In the genomic region with DNA sequence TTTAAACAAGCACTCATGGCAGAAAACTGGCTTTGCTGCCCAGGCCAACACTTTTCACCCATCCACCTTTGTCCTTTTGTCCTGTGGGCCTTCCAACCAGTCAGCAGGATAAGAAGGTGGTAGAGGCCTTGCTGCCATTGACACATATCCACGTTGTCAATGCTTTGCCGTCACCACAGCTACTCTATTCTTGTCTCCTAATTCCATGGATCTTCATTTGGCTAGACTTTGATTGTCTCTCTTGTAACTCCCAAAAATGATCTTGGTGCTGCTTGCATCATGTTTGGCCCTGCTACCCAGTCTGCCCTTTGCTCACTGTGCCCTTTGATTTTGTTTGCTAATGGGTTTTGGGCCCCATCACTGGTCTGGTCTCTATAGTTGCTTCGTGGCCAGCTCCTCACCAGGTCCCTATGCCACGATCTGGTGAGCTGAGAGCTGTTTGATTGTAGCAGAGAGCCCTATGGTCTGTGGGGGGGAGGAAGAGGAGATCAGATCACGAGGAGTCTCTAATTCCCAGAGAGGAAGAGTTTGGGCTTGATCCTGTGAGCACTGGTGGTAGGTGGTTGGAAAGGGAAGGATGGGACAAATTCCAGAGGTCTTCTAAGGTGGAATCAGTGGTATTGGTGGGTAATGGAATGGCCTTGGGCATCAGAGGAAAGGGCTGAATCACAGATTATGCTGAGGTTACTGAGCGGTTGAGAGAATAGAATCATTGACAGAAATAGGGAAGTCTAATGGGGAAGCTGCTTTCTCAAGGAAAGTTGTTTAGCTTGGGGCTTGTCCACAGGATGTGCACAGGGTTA, we compare ENCODE assay signal across 9 cellular contexts. TPM values are rescaled to one million over a fixed set of nuclear protein-coding genes. Genes with fewer than 3 reads are reported as not detected.
A peak's percentile ranks its signal among the peaks of the same experiment; 100 is the strongest.
DNase-seq lines count a peak whose midpoint lies in the region; ATAC-seq and TF ChIP-seq lines count a peak whose summit lies in the region.
"Had no signal": no experiment of that assay in that cellular context is flagged by ENCODE, and none has a peak within 500 bp of the region (broad histone marks: within the 10 kb centered on the region; RNA-seq: fewer than 3 reads in every experiment).

No MANE protein-coding gene starts in this region.

- TF ChIP-seq POLR2A in gastrocnemius medialis (IDR thresholded peaks at IDR 0.05): no peak

- DNase-seq in PC-9: no peak
- DNase-seq in glomerular visceral epithelial cell (ENCODE audit: extremely low spot score): peak; percentile 81
- DNase-seq in gastrocnemius medialis: no peak
- DNase-seq in activated CD4-positive, alpha-beta memory T cell treated with anti-CD3 and anti-CD28 coated beads, Interleukin-2, amount 10 ng/mL, durations not matched to agents 7 days and 5 days: no peak
- no peak for DNase-seq in stimulated activated CD4-positive, alpha-beta T cell treated with anti-CD3 and anti-CD28 coated beads, Interleukin-2, amount 100 ng/mL, for 24 hours
- no peak for DNase-seq in mucosa of gallbladder (ENCODE audit: low spot score)
- no peak for DNase-seq in activated CD4-positive, alpha-beta T cell treated with anti-CD3 and anti-CD28 coated beads for 4 hours

- POLR2A ChIA-PET in PC-9 (lab: Charles Lee; ENCODE audit: unreplicated experiment): no interaction called here
- POLR2A ChIA-PET in activated CD4-positive, alpha-beta memory T cell treated with anti-CD3 and anti-CD28 coated beads, Interleukin-2, amount 10 ng/mL, durations not matched to agents 7 days and 5 days (lab: Charles Lee): interaction anchor here (0.9 to 1.0 kb wide), 2 partner anchors 15 to 34 kb away, joined by 3 to 4 read pairs; no protein-coding TSS in a partner anchor

- H3K4me1 Mint-ChIP-seq in activated CD4-positive, alpha-beta memory T cell treated with anti-CD3 and anti-CD28 coated beads, Interleukin-2, amount 10 ng/mL, durations not matched to agents 7 days and 5 days: peaks cover 37% of the 10 kb centered on the region

- H3K9me2 ChIP-seq in PC-9 (ENCODE audit: insufficient read depth): no peaks in the 10 kb centered on the region

- peaks cover 14% of the 10 kb centered on the region; the same call in 1 of the 2 replicates for H3K79me2 ChIP-seq in PC-9 (ENCODE audit: low read depth)

- peak; percentile 57 for ATAC-seq in HG02981 (IDR thresholded peaks at IDR 0.05; ENCODE audit: unreplicated experiment)
- ATAC-seq in gastrocnemius medialis: no peak

- no peak overlapping the region for H3K4me3 ChIP-seq in PC-9
- no peak overlapping the region for H3K4me3 ChIP-seq in gastrocnemius medialis

- H3K9me3 ChIP-seq in PC-9 (ENCODE audit: insufficient read depth, low read depth) (no peaks in the 10 kb centered on the region), gastrocnemius medialis (no peaks in the 10 kb centered on the region)

- in situ Hi-C loops in gastrocnemius medialis (cut with MboI; ENCODE audit: low sequenced_read_pairs in 4 of 4): no loop called here

- no peaks in the 10 kb centered on the region for H4K20me1 ChIP-seq in PC-9 (ENCODE audit: insufficient read depth)

- TF ChIP-seq CTCF in PC-9 (conservative IDR thresholded peaks at IDR 0.05): no peak
- no peak for TF ChIP-seq CTCF in gastrocnemius medialis (IDR thresholded peaks at IDR 0.05 in 4 of 5, conservative IDR thresholded peaks at IDR 0.05 in 1 of 5)

- intact Hi-C loops in PC-9 (cut with micrococcal nuclease; ENCODE audit: unreplicated experiment): loop anchor here (2.0 to 5.0 kb wide), 2 partner anchors 41 to 72 kb away; a partner anchor contains a TSS
- intact Hi-C loops in gastrocnemius medialis (cut with DNase I; ENCODE audit: low total_unique reads): loop anchor here (1.0 to 5.0 kb wide), 3 partner anchors 40 to 209 kb away; a partner anchor contains a TSS

- no peak overlapping the region for H2AFZ ChIP-seq in PC-9

- H3K4me2 ChIP-seq in PC-9: no peak overlapping the region

- H3K9me3 Mint-ChIP-seq in activated CD4-positive, alpha-beta memory T cell treated with anti-CD3 and anti-CD28 coated beads, Interleukin-2, amount 10 ng/mL, durations not matched to agents 7 days and 5 days: no peaks in the 10 kb centered on the region
- H3K9me3 Mint-ChIP-seq: activated T-cell treated with anti-CD3 and anti-CD28 coated beads, Interleukin-2, amount 50 U/mL, for 24 hours had no signal

- H3K36me3 Mint-ChIP-seq in activated CD4-positive, alpha-beta memory T cell treated with anti-CD3 and anti-CD28 coated beads, Interleukin-2, amount 10 ng/mL, durations not matched to agents 7 days and 5 days (ENCODE audit: low read depth): peaks cover 32% of the 10 kb centered on the region

- H3K27me3 ChIP-seq in PC-9 (ENCODE audit: insufficient read depth, low read depth): no peaks in the 10 kb centered on the region
- no peaks in the 10 kb centered on the region for H3K27me3 ChIP-seq in gastrocnemius medialis

- peaks cover 21% of the 10 kb centered on the region for H3F3A ChIP-seq in PC-9 (ENCODE audit: insufficient read depth, low read depth)

- H3K4me1 ChIP-seq in PC-9 (replicated peaks; ENCODE audit: insufficient read depth): peaks cover 51% of the 10 kb centered on the region
- H3K4me1 ChIP-seq in gastrocnemius medialis: peaks cover 48 to 77% of the 10 kb centered on the region in 2 donors

- no peak overlapping the region for H3K4me3 Mint-ChIP-seq in activated CD4-positive, alpha-beta memory T cell treated with anti-CD3 and anti-CD28 coated beads, Interleukin-2, amount 10 ng/mL, durations not matched to agents 7 days and 5 days
- H3K4me3 Mint-ChIP-seq: activated T-cell treated with anti-CD3 and anti-CD28 coated beads, Interleukin-2, amount 50 U/mL, for 24 hours had no signal

- peak overlapping the region; percentile 40 for H3K27ac ChIP-seq in PC-9
- peak overlapping the region; percentile 61 to 81 (median 78) for H3K27ac ChIP-seq in gastrocnemius medialis

- H3K36me3 ChIP-seq in PC-9 (ENCODE audit: low read depth) (peaks cover 41% of the 10 kb centered on the region), gastrocnemius medialis (peaks cover 0 to 17% of the 10 kb centered on the region in 2 donors)

- CTCF ChIA-PET in PC-9 (lab: Charles Lee): interaction anchor here (0.5 to 1.4 kb wide), 6 partner anchors 29 to 746 kb away, joined by 3 to 12 read pairs (median 6); a partner anchor contains a TSS
- CTCF ChIA-PET in activated CD4-positive, alpha-beta memory T cell treated with anti-CD3 and anti-CD28 coated beads, Interleukin-2, amount 10 ng/mL, durations not matched to agents 7 days and 5 days (lab: Charles Lee): interaction anchor here (1.3 to 4.7 kb wide), 19 partner anchors 9 to 224 kb away, joined by 3 to 43 read pairs (median 8); a partner anchor contains a TSS

- no peak overlapping the region for H3K27ac Mint-ChIP-seq in activated CD4-positive, alpha-beta memory T cell treated with anti-CD3 and anti-CD28 coated beads, Interleukin-2, amount 10 ng/mL, durations not matched to agents 7 days and 5 days
- H3K27ac Mint-ChIP-seq: activated T-cell treated with anti-CD3 and anti-CD28 coated beads, Interleukin-2, amount 50 U/mL, for 24 hours had no signal

- H3K27me3 Mint-ChIP-seq in activated CD4-positive, alpha-beta memory T cell treated with anti-CD3 and anti-CD28 coated beads, Interleukin-2, amount 10 ng/mL, durations not matched to agents 7 days and 5 days: no peaks in the 10 kb centered on the region
- H3K27me3 Mint-ChIP-seq: activated T-cell treated with anti-CD3 and anti-CD28 coated beads, Interleukin-2, amount 50 U/mL, for 24 hours had no signal

- no TSS peak for BruUV-seq in PC-9 (replicated peaks; lab: Mats Ljungman, UMichigan)

RNA-seq across cellular contexts. Expression of a gene that starts 40.3 kb away (rescaled TPM):
- total RNA-seq in PC-9 (2021): 86.8 and 148 TPM in 2 replicates
- total RNA-seq in gastrocnemius medialis: 100 to 1,000 TPM in 1 of 4 donors, 10 to 100 TPM in 3; 19.3 to 150 (median 64.5) TPM
- total RNA-seq in activated CD4-positive, alpha-beta memory T cell treated with anti-CD3 and anti-CD28 coated beads, Interleukin-2, amount 10 ng/mL, durations not matched to agents 7 days and 5 days: 10 to 100 TPM; 62.4 to 63.5 TPM
- 430 TPM for total RNA-seq in mucosa of gallbladder
